In the genomic region with DNA sequence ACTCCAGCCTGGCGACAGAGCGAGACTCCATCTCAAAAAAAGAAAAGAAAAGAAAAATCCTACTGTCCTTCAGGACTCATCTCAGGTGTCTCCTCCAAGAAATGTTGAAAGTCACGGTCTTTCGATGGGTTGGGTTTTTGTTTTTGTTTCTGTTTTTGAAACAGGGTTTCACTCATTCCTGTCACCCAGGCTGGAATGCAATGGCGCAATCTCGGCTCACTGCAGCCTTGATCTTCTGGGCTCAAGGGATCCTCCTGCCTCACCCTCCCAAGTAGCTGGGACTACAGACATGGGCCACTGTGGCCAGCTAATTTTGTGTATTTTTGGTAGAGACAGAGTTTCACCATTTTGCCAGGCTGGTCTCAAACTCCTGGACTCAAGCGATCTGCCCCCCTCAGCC, we compare ENCODE assay signal across 17 cellular contexts. TPM values are rescaled to one million over a fixed set of nuclear protein-coding genes. Genes with fewer than 3 reads are reported as not detected.
DNase-seq lines count a peak whose midpoint lies in the region; ATAC-seq, FAIRE-seq and TF ChIP-seq lines count a peak whose summit lies in the region.
"Had no signal": no experiment of that assay in that cellular context is flagged by ENCODE, and none has a peak within 500 bp of the region (broad histone marks: within the 10 kb centered on the region; RNA-seq: fewer than 3 reads in every experiment).

No MANE protein-coding gene starts in this region.

- H3K4me3 Mint-ChIP-seq in effector memory CD8-positive, alpha-beta T cell = no peak overlapping the region
- H3K4me3 Mint-ChIP-seq: HFFc6 had no signal

- H3K4me3 ChIP-seq in HepG2 (replicated peaks in 1 of 3; ENCODE audit: insufficient read depth in 1 of 3, low read depth in 2 of 3, low read length in 3 of 3) (no peak overlapping the region), right lobe of liver (no peak overlapping the region), gastroesophageal sphincter (no peak overlapping the region), stomach (no peak overlapping the region)
- H3K4me3 ChIP-seq: BLaER1 treated with 17β-estradiol and CSF1 and Interleukin-3, amounts not matched to agents 10 nM and 100 nM had no signal

- H3K27ac ChIP-seq in HepG2 (ENCODE audit: extremely low read length, insufficient read depth, low read length) (no peak overlapping the region), right lobe of liver (no peak overlapping the region), gastroesophageal sphincter (peak overlapping the region; percentile 4 to 81 (median 75)), stomach (peak overlapping the region in 3 of 5 donors; percentile 36 to 72 (median 51))
- H3K27ac ChIP-seq: BLaER1 treated with 17β-estradiol and CSF1 and Interleukin-3, amounts not matched to agents 10 nM and 100 nM; HL-60 had no signal

- no peak overlapping the region for H2AFZ ChIP-seq in HepG2 (ENCODE audit: low read length)

- H3K4me2 ChIP-seq in HepG2 (ENCODE audit: low read depth, low read length) = peak overlapping the region; percentile 62
- H3K4me2 ChIP-seq: BLaER1 treated with 17β-estradiol and CSF1 and Interleukin-3, amounts not matched to agents 10 nM and 100 nM had no signal

- FAIRE-seq in HepG2 (lab: Jason Lieb, UNC) = peak; percentile 43
- FAIRE-seq: GM18507 had no signal

- H4K20me1 ChIP-seq in HepG2 (ENCODE audit: insufficient read depth, low read length) = no peaks in the 10 kb centered on the region; the same call in 1 of the 2 replicates
- H4K20me1 ChIP-seq: BLaER1 treated with 17β-estradiol and CSF1 and Interleukin-3, amounts not matched to agents 10 nM and 100 nM had no signal

- H3K9ac ChIP-seq in HepG2 (ENCODE audit: insufficient read depth, low read depth, low read length) = no peak overlapping the region
- H3K9ac ChIP-seq: BLaER1 treated with 17β-estradiol and CSF1 and Interleukin-3, amounts not matched to agents 10 nM and 100 nM had no signal

- CTCF ChIA-PET in HepG2 (lab: Yijun Ruan, JAX; ENCODE audit: low intra/inter-chr PET ratio, low total read pairs) = no interaction called here

- no peaks in the 10 kb centered on the region for H3K27me3 Mint-ChIP-seq in effector memory CD8-positive, alpha-beta T cell

- intact Hi-C loops in HepG2 (cut with micrococcal nuclease; ENCODE audit: unreplicated experiment) (loop anchor here (5.0 kb wide), 3 partner anchors 38 to 112 kb away; no protein-coding TSS in a partner anchor), right lobe of liver (cut with DNase I) (loop anchor here in 1 of 2 donors (10.0 kb wide), 1 partner anchor 129 kb away; no protein-coding TSS in a partner anchor), stomach (cut with DNase I; ENCODE audit: low total_unique reads) (no loop called here)

- H3K79me2 ChIP-seq in HepG2 (ENCODE audit: insufficient read depth, low read length) = peaks cover 16% of the 10 kb centered on the region

- no peaks in the 10 kb centered on the region for H3K9me3 Mint-ChIP-seq in effector memory CD8-positive, alpha-beta T cell
- H3K9me3 Mint-ChIP-seq: CD4-positive, CD25-positive, alpha-beta regulatory T cell; HFFc6 had no signal

- TF ChIP-seq CTCF in HepG2 (CRISPR knock-in tag; IDR thresholded peaks at IDR 0.05) (no peak), right lobe of liver (IDR thresholded peaks at IDR 0.05) (no peak), gastroesophageal sphincter (IDR thresholded peaks at IDR 0.05) (no peak), stomach (IDR thresholded peaks at IDR 0.05) (no peak)

- TF ChIP-seq RAD21 in HepG2 (CRISPR knock-in tag; IDR thresholded peaks at IDR 0.05) = no peak

- 40% methylated on average over 7 of the region's 7 CpGs for WGBS in HepG2 (ENCODE audit: low lambda C conversion rate)
- WGBS in right lobe of liver (ENCODE audit: insufficient coverage, low coverage, low lambda C conversion rate, missing lambda C conversion rate) = 89% methylated on average over 5 of the region's 7 CpGs
- 89 to 96% methylated on average over 5 to 7 of the region's 7 CpGs for WGBS in gastroesophageal sphincter (ENCODE audit: low coverage in 1 of 2), 2 donors
- 96 to 98% (median 97%) methylated on average over 7 of the region's 7 CpGs for WGBS in stomach, 5 donors

- 0 out of 5 replicates have a peak, but pooled peaks cover 0 to 1% of the 10 kb centered on the region in 2 experiments for H3K36me3 ChIP-seq in HepG2 (replicated peaks in 1 of 2; ENCODE audit: control insufficient read depth in 1 of 2, insufficient read depth in 2 of 2, low read length in 2 of 2)
- no peaks in the 10 kb centered on the region for H3K36me3 ChIP-seq in right lobe of liver
- H3K36me3 ChIP-seq in gastroesophageal sphincter = no peaks in the 10 kb centered on the region
- H3K36me3 ChIP-seq in stomach = no peaks in the 10 kb centered on the region
- H3K36me3 ChIP-seq: BLaER1 treated with 17β-estradiol and CSF1 and Interleukin-3, amounts not matched to agents 10 nM and 100 nM had no signal

- peaks cover 7% of the 10 kb centered on the region for H3K36me3 Mint-ChIP-seq in effector memory CD8-positive, alpha-beta T cell (ENCODE audit: insufficient read depth)
- H3K36me3 Mint-ChIP-seq: CD4-positive, CD25-positive, alpha-beta regulatory T cell had no signal

- peaks cover 6 to 13% of the 10 kb centered on the region in 2 donors for H3K4me1 Mint-ChIP-seq in effector memory CD8-positive, alpha-beta T cell (ENCODE audit: low read depth in 2 of 2)

- ATAC-seq in HepG2 (no peak), right lobe of liver (no peak), gastroesophageal sphincter (no peak), GM21723 (IDR thresholded peaks at IDR 0.05; ENCODE audit: unreplicated experiment) (no peak), GM18517 (IDR thresholded peaks at IDR 0.05; ENCODE audit: unreplicated experiment) (no peak)
- ATAC-seq in effector memory CD8-positive, alpha-beta T cell (replicated peaks) = no peak

- no TSS peak for BruUV-seq in HepG2 (replicated peaks; lab: Mats Ljungman, UMichigan)

- TF ChIP-seq EP300 in HepG2 (IDR thresholded peaks at IDR 0.05; ENCODE audit: low read depth in 2 of 2, low read length in 2 of 2) (no peak), HepG2 (CRISPR knock-in tag; IDR thresholded peaks at IDR 0.05; ENCODE audit: borderline replicate concordance) (no peak), gastroesophageal sphincter (IDR thresholded peaks at IDR 0.05) (no peak), stomach (IDR thresholded peaks at IDR 0.05) (no peak)

- TF ChIP-seq POLR2A in HepG2 (IDR thresholded peaks at IDR 0.05; ENCODE audit: insufficient read depth in 1 of 2, low read depth in 2 of 2, low read length in 2 of 2) = no peak
- no peak for TF ChIP-seq POLR2A in right lobe of liver (IDR thresholded peaks at IDR 0.05)
- TF ChIP-seq POLR2A in gastroesophageal sphincter (IDR thresholded peaks at IDR 0.05) = no peak
- no peak for TF ChIP-seq POLR2A in stomach (IDR thresholded peaks at IDR 0.05)

- H3K9me3 ChIP-seq in HepG2 (ENCODE audit: low read length) (no peaks in the 10 kb centered on the region), right lobe of liver (no peaks in the 10 kb centered on the region), gastroesophageal sphincter (no peaks in the 10 kb centered on the region), stomach (no peaks in the 10 kb centered on the region)
- H3K9me3 ChIP-seq: BLaER1 treated with 17β-estradiol and CSF1 and Interleukin-3, amounts not matched to agents 10 nM and 100 nM had no signal

- no peak overlapping the region for H3K27ac Mint-ChIP-seq in effector memory CD8-positive, alpha-beta T cell
- H3K27ac Mint-ChIP-seq: CD4-positive, CD25-positive, alpha-beta regulatory T cell; HFFc6 had no signal

- POLR2A ChIA-PET in HepG2 (lab: Yijun Ruan, JAX) = no interaction called here

- H3K27me3 ChIP-seq in HepG2 (ENCODE audit: control insufficient read depth in 1 of 2, insufficient read depth in 2 of 2, low read length in 2 of 2) (no peaks in the 10 kb centered on the region; a peak in 1 of 5 replicates), right lobe of liver (no peaks in the 10 kb centered on the region), gastroesophageal sphincter (no peaks in the 10 kb centered on the region), stomach (no peaks in the 10 kb centered on the region)

- peak; percentile 49 for DNase-seq in HepG2 (ENCODE audit: low spot score)
- no peak for DNase-seq in right lobe of liver
- no peak for DNase-seq in stomach
- no peak for DNase-seq in stimulated activated CD4-positive, alpha-beta T cell treated with anti-CD3 and anti-CD28 coated beads, Interleukin-4, amount 100 ng/mL, for 24 hours
- DNase-seq in effector memory CD8-positive, alpha-beta T cell = no peak
- DNase-seq: 8988T; AML-193; CD4-positive, CD25-positive, alpha-beta regulatory T cell; DMS53; HCEC 1CT; HFFc6 had no signal

- peaks cover 61% of the 10 kb centered on the region for H3K4me1 ChIP-seq in HepG2 (ENCODE audit: insufficient read depth, low read length)
- H3K4me1 ChIP-seq in right lobe of liver = peaks cover 0 to 11% (median 3%) of the 10 kb centered on the region in 4 donors
- H3K4me1 ChIP-seq in gastroesophageal sphincter = peaks cover 0 to 58% (median 0%) of the 10 kb centered on the region in 3 donors
- H3K4me1 ChIP-seq in stomach = peaks cover 5 to 36% (median 26%) of the 10 kb centered on the region in 4 donors

- in situ Hi-C loops in HepG2 (cut with HindIII; ENCODE audit: extremely low pct_ligation_motif_present, low pct_unique_long_range_greater_than_20kb) = loop anchor here (25.0 kb wide), 1 partner anchor 127 kb away; no protein-coding TSS in a partner anchor

RNA-seq across cellular contexts. Expression of gene SORBS1, which starts 3.1 kb away (rescaled TPM):
- 16.8 and 21.0 TPM in 2 replicates for total RNA-seq in HepG2 (2016; rRNA removed; fragmentation: Illumina TruSeq; extraction: Trizol)
- total RNA-seq in HepG2 (2016; cell fraction: cytosol; rRNA removed; fragmentation: Illumina TruSeq; extraction: Trizol; ENCODE audit: low read depth) = 6.9 and 8.4 TPM in 2 replicates
- 16.7 and 20.1 TPM in 2 replicates for total RNA-seq in HepG2 (2016; cell fraction: insoluble cytoplasmic fraction; rRNA removed; fragmentation: Illumina TruSeq; extraction: Trizol)
- total RNA-seq in HepG2 (2016; cell fraction: membrane; rRNA removed; fragmentation: Illumina TruSeq; extraction: Trizol) = 6.8 and 7.4 TPM in 2 replicates
- 22.7 and 24.8 TPM in 2 replicates for total RNA-seq in HepG2 (2016; cell fraction: nucleus; rRNA removed; fragmentation: Illumina TruSeq; extraction: Trizol)
- polyA plus RNA-seq in HepG2 (2011; rRNA removed) = 30.1 and 39.8 TPM in 2 replicates
- polyA plus RNA-seq in HepG2 (2011; cell fraction: cytosol; rRNA removed) = 21.6 and 22.7 TPM in 2 replicates
- polyA plus RNA-seq in HepG2 (2011; cell fraction: nucleus; rRNA removed) = 39.9 and 56.8 TPM in 2 replicates
- polyA plus RNA-seq in HepG2 (2012) = 22.1 and 55.4 TPM in 2 replicates
- 0.37 and 0.66 TPM in 2 replicates for polyA plus RNA-seq in HepG2 (2016; cell fraction: cytosol; fragmentation: Illumina TruSeq; extraction: Trizol; ENCODE audit: low read depth)
- polyA plus RNA-seq in HepG2 (2016; cell fraction: insoluble cytoplasmic fraction; fragmentation: Illumina TruSeq; extraction: Trizol; ENCODE audit: low read depth) = 18.0 and 20.6 TPM in 2 replicates
- polyA plus RNA-seq in HepG2 (2016; cell fraction: membrane; fragmentation: Illumina TruSeq; extraction: Trizol; ENCODE audit: low read depth) = 1.4 and 1.9 TPM in 2 replicates
- 24.7 and 25.1 TPM in 2 replicates for polyA plus RNA-seq in HepG2 (2016; cell fraction: nucleus; fragmentation: Illumina TruSeq; extraction: Trizol; ENCODE audit: insufficient read depth, low read depth)
- polyA minus RNA-seq in HepG2 (2011; rRNA and poly(A)+ RNA removed; ENCODE audit: low replicate concordance) = 2.7 and 66.2 TPM in 2 replicates
- polyA minus RNA-seq in HepG2 (2011; cell fraction: cytosol; rRNA and poly(A)+ RNA removed) = 28.0 and 29.9 TPM in 2 replicates
- polyA minus RNA-seq in HepG2 (2011; cell fraction: nucleus; rRNA and poly(A)+ RNA removed) = 81.3 and 96.8 TPM in 2 replicates
- 10 to 100 TPM; 56.4 to 97.9 (median 76.5) TPM for total RNA-seq in right lobe of liver
- total RNA-seq in gastroesophageal sphincter = 1,000 to 10,000 TPM; 1,866 to 2,220 (median 1,948) TPM
- 100 to 1,000 TPM in 4 of 5 donors, 10 to 100 TPM in 1; 44.9 to 713 (median 440) TPM for total RNA-seq in stomach
- 10 to 100 TPM; 34.4 to 94.8 (median 42.0) TPM for polyA plus RNA-seq in stomach

Comparison
In these comparisons a context has a peak if more than half of its experiments do, and no peak if none do; other contexts are left out.
1. H3K27ac ChIP-seq: peak in gastroesophageal sphincter (4 of 4) and stomach (3 of 5); none in HepG2 (single experiment) and right lobe of liver (0 of 3).